Comparison of ENCODE assay signal across 20 cellular contexts in the genomic region with DNA sequence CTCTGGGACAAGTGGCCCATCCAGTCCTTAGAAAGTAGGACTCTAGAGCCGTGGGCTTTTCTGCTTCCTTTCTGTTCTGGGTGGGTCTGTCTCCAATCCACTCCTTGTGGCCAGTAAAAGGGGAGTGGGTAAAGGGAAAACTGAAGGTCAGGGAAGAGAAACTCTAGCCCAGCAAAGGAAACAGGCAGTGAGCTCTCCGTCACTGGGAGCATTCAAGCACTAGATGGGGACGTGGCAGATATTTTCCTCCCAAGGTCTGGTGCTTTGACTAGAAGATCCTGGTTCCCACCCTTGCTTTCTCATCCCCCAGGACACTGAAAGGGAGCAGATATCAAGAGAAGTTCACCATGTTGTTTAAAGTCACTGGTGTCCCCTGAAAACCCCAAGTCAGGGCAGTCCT.
"Had no signal": no experiment of that assay in that cellular context is flagged by ENCODE, and none has a peak within 500 bp of the region (broad histone marks: within the 10 kb centered on the region; RNA-seq: fewer than 3 reads in every experiment).

No MANE protein-coding gene starts in this region.

- ATAC-seq: activated CD8-positive, alpha-beta memory T cell treated with anti-CD3 and anti-CD28 coated beads, Interleukin-2, amount 10 ng/mL, durations not matched to agents 7 days and 5 days; activated naive CD8-positive, alpha-beta T cell treated with anti-CD3 and anti-CD28 coated beads, Interleukin-2, amount 50 U/mL, for 24 hours had no signal

- DNase-seq: activated B cell treated with CpG ODN at 0.5 μM for 24 hours; activated CD4-positive, alpha-beta memory T cell treated with anti-CD3 and anti-CD28 coated beads, Interleukin-2, amount 10 ng/mL, durations not matched to agents 7 days and 5 days; activated CD4-positive, alpha-beta T cell treated with anti-CD3 and anti-CD28 coated beads for 4 hours; activated CD4-positive, CD25-positive, alpha-beta regulatory T cell treated with anti-CD3 and anti-CD28 coated beads, Interleukin-2, amount 50 U/mL, for 72 hours; activated CD8-positive, alpha-beta memory T cell treated with anti-CD3 and anti-CD28 coated beads for 24 hours; activated CD8-positive, alpha-beta memory T cell treated with anti-CD3 and anti-CD28 coated beads, Interleukin-2, amount 10 ng/mL, durations not matched to agents 7 days and 5 days; activated CD8-positive, alpha-beta memory T cell treated with anti-CD3 and anti-CD28 coated beads, Interleukin-2, amount 50 U/mL, for 48 hours; activated effector memory CD4-positive, alpha-beta T cell treated with Interleukin-2 at 50 U/mL for 16 hours; activated naive CD4-positive, alpha-beta T cell treated with anti-CD3 and anti-CD28 coated beads, Interleukin-2, amount 10 ng/mL, durations not matched to agents 7 days and 5 days; activated naive CD8-positive, alpha-beta T cell treated with anti-CD3 and anti-CD28 coated beads, Interleukin-2, amount 50 U/mL, for 24 hours; activated T-cell treated with anti-CD3 and anti-CD28 coated beads, Interleukin-2, amount 50 U/mL, for 48 hours; brain microvascular endothelial cell; central memory CD4-positive, alpha-beta T cell; KBM-7; NCI-H1930; NCI-H446 treated with DMSO at 0.1 percent for 48 hours; NCI-H69; SIG-M5; T1000 had no signal

- H3K4me3 Mint-ChIP-seq: activated B cell treated with CpG ODN at 0.5 μM for 24 hours; activated CD4-positive, alpha-beta memory T cell treated with anti-CD3 and anti-CD28 coated beads, Interleukin-2, amount 10 ng/mL, durations not matched to agents 7 days and 5 days; activated CD8-positive, alpha-beta memory T cell treated with anti-CD3 and anti-CD28 coated beads, Interleukin-2, amount 10 ng/mL, durations not matched to agents 7 days and 5 days; activated naive CD4-positive, alpha-beta T cell treated with anti-CD3 and anti-CD28 coated beads, Interleukin-2, amount 10 ng/mL, durations not matched to agents 7 days and 5 days; activated naive CD8-positive, alpha-beta T cell; activated naive CD8-positive, alpha-beta T cell treated with anti-CD3 and anti-CD28 coated beads, Interleukin-2, amount 50 U/mL, for 24 hours had no signal

- H3K4me1 Mint-ChIP-seq: activated B cell treated with CpG ODN at 0.5 μM for 24 hours; activated CD8-positive, alpha-beta memory T cell treated with anti-CD3 and anti-CD28 coated beads, Interleukin-2, amount 10 ng/mL, durations not matched to agents 7 days and 5 days had no signal

- H3K36me3 ChIP-seq: brain microvascular endothelial cell had no signal

- H3K36me3 Mint-ChIP-seq: activated CD8-positive, alpha-beta memory T cell treated with anti-CD3 and anti-CD28 coated beads, Interleukin-2, amount 10 ng/mL, durations not matched to agents 7 days and 5 days; activated naive CD4-positive, alpha-beta T cell treated with anti-CD3 and anti-CD28 coated beads, Interleukin-2, amount 10 ng/mL, durations not matched to agents 7 days and 5 days; activated naive CD8-positive, alpha-beta T cell had no signal

- H3K27ac Mint-ChIP-seq: activated B cell treated with CpG ODN at 0.5 μM for 24 hours; activated CD4-positive, alpha-beta memory T cell treated with anti-CD3 and anti-CD28 coated beads, Interleukin-2, amount 10 ng/mL, durations not matched to agents 7 days and 5 days; activated CD8-positive, alpha-beta memory T cell treated with anti-CD3 and anti-CD28 coated beads, Interleukin-2, amount 10 ng/mL, durations not matched to agents 7 days and 5 days; activated naive CD4-positive, alpha-beta T cell treated with anti-CD3 and anti-CD28 coated beads, Interleukin-2, amount 10 ng/mL, durations not matched to agents 7 days and 5 days; activated naive CD8-positive, alpha-beta T cell; activated naive CD8-positive, alpha-beta T cell treated with anti-CD3 and anti-CD28 coated beads, Interleukin-2, amount 50 U/mL, for 24 hours had no signal

- H3K9me3 Mint-ChIP-seq: activated B cell treated with CpG ODN at 0.5 μM for 24 hours; activated CD4-positive, alpha-beta memory T cell treated with anti-CD3 and anti-CD28 coated beads, Interleukin-2, amount 10 ng/mL, durations not matched to agents 7 days and 5 days; activated naive CD4-positive, alpha-beta T cell treated with anti-CD3 and anti-CD28 coated beads, Interleukin-2, amount 10 ng/mL, durations not matched to agents 7 days and 5 days; activated naive CD8-positive, alpha-beta T cell treated with anti-CD3 and anti-CD28 coated beads, Interleukin-2, amount 50 U/mL, for 24 hours had no signal

- H3K27me3 Mint-ChIP-seq: activated CD4-positive, alpha-beta memory T cell treated with anti-CD3 and anti-CD28 coated beads, Interleukin-2, amount 10 ng/mL, durations not matched to agents 7 days and 5 days; activated CD8-positive, alpha-beta memory T cell treated with anti-CD3 and anti-CD28 coated beads, Interleukin-2, amount 10 ng/mL, durations not matched to agents 7 days and 5 days; activated naive CD8-positive, alpha-beta T cell; activated naive CD8-positive, alpha-beta T cell treated with anti-CD3 and anti-CD28 coated beads, Interleukin-2, amount 50 U/mL, for 24 hours had no signal

- H3K27ac ChIP-seq: brain microvascular endothelial cell had no signal
